21 cellular contexts compared by ENCODE assay signal in genomic region chr5:79640571-79641055, GRCh38. TPM values are rescaled to one million over a fixed set of nuclear protein-coding genes. Genes with fewer than 3 reads are reported as not detected.
DNase-seq lines count a peak whose midpoint lies in the region; ATAC-seq and TF ChIP-seq lines count a peak whose summit lies in the region.
"Had no signal": no experiment of that assay in that cellular context is flagged by ENCODE, and none has a peak within 500 bp of the region (broad histone marks: within the 10 kb centered on the region; RNA-seq: fewer than 3 reads in every experiment).

No MANE protein-coding gene starts in this region.

- H3K27ac ChIP-seq in GM23248 (no peak overlapping the region), fibroblast of lung (ENCODE audit: insufficient read depth, low read length) (no peak overlapping the region)

- H3K4me2 ChIP-seq in GM23248 (ENCODE audit: unreplicated experiment) (no peak overlapping the region), fibroblast of lung (ENCODE audit: extremely low read depth, insufficient read depth, low read length) (no peak overlapping the region)

- H3K9ac ChIP-seq in GM23248 = no peak overlapping the region
- no peak overlapping the region for H3K9ac ChIP-seq in fibroblast of lung (ENCODE audit: insufficient read depth, low read length)

- in situ Hi-C loops in GM23248 (cut with MboI) = no loop called here

- WGBS in GM23248 (ENCODE audit: low coverage in 1 of 2, low lambda C conversion rate in 2 of 2, missing lambda C conversion rate in 2 of 2), 2 experiments = 77 to 83% methylated on average over 4 of the region's 4 CpGs

- DNase-seq in GM23248 = peak; percentile 2
- no peak for DNase-seq in T-helper 17 cell
- peak; percentile 30 to 37 for DNase-seq in fibroblast of lung (ENCODE audit: low read depth in 2 of 2)
- DNase-seq in activated CD4-positive, CD25-positive, alpha-beta regulatory T cell (lab: John Stamatoyannopoulos, UW) = no peak
- no peak for DNase-seq in SW 1271 (lab: John Stamatoyannopoulos, UW)
- DNase-seq: DMS153, EL, Kasumi-1, MG63, NCI-H1092 treated with DMSO at 0.1 percent for 48 hours, NCI-H146, NCI-H2029 treated with DMSO at 0.1 percent for 48 hours, NCI-H2171, NCI-H526, PC-3, RPMI8226, SIG-M5 had no signal

- H3K4me3 Mint-ChIP-seq in T-helper 17 cell = no peak overlapping the region
- no peak overlapping the region for H3K4me3 Mint-ChIP-seq in nephron
- H3K4me3 Mint-ChIP-seq: CD14-positive monocyte, IgD-negative memory B cell had no signal

- no peak overlapping the region for H3K4me3 ChIP-seq in GM23248
- no peak overlapping the region for H3K4me3 ChIP-seq in fibroblast of lung (replicated peaks in 1 of 4; ENCODE audit: control extremely low read depth in 1 of 4, insufficient read depth in 1 of 4, low read depth in 3 of 4, low read length in 4 of 4)
- H3K4me3 ChIP-seq: MG63 had no signal

- TF ChIP-seq CTCF in fibroblast of lung (conservative IDR thresholded peaks at IDR 0.05 in 1 of 2, IDR thresholded peaks at IDR 0.05 in 1 of 2; ENCODE audit: low read depth in 1 of 2, low read length in 2 of 2) (no peak), nephron (IDR thresholded peaks at IDR 0.05; ENCODE audit: unreplicated experiment in 3 of 3) (no peak)

- H3K27ac Mint-ChIP-seq in T-helper 17 cell (peak overlapping the region; percentile 67), nephron (peak overlapping the region; percentile 11 to 76 (median 74))

- no peaks in the 10 kb centered on the region for H3K9me3 Mint-ChIP-seq in nephron
- H3K9me3 Mint-ChIP-seq: CD14-positive monocyte, IgD-negative memory B cell had no signal

- H3K4me1 Mint-ChIP-seq in T-helper 17 cell (peaks cover 18% of the 10 kb centered on the region), nephron (no peaks in the 10 kb centered on the region)

- H3K27me3 ChIP-seq in GM23248 (replicated peaks; ENCODE audit: insufficient read depth) (no peaks in the 10 kb centered on the region), fibroblast of lung (ENCODE audit: control insufficient read depth, insufficient read depth, low read length) (no peaks in the 10 kb centered on the region)
- H3K27me3 ChIP-seq: MG63 had no signal

- H3K36me3 Mint-ChIP-seq in T-helper 17 cell (ENCODE audit: low read depth) (peaks cover 12% of the 10 kb centered on the region), nephron (ENCODE audit: low read depth) (peaks cover 61% of the 10 kb centered on the region)

- no peak overlapping the region for H2AFZ ChIP-seq in GM23248
- H2AFZ ChIP-seq in fibroblast of lung (ENCODE audit: low read length) = no peak overlapping the region

- peaks cover 9% of the 10 kb centered on the region for H3K36me3 ChIP-seq in GM23248 (ENCODE audit: low read depth)
- no peaks in the 10 kb centered on the region for H3K36me3 ChIP-seq in fibroblast of lung (ENCODE audit: control insufficient read depth, insufficient read depth, low read length)

- no peaks in the 10 kb centered on the region for H3F3A ChIP-seq in GM23248 (ENCODE audit: insufficient read depth)

- H3K9me3 ChIP-seq in GM23248 (ENCODE audit: low read depth) = no peaks in the 10 kb centered on the region
- no peaks in the 10 kb centered on the region for H3K9me3 ChIP-seq in T-helper 17 cell (ENCODE audit: control insufficient read depth, low read length, poor library complexity, severe bottlenecking)
- H3K9me3 ChIP-seq in fibroblast of lung (ENCODE audit: control insufficient read depth, insufficient read depth, low read depth, low read length) = no peaks in the 10 kb centered on the region
- H3K9me3 ChIP-seq: MG63 had no signal

- H3K79me2 ChIP-seq in GM23248 (ENCODE audit: insufficient read depth) (peaks cover 66% of the 10 kb centered on the region), fibroblast of lung (ENCODE audit: control insufficient read depth, insufficient read depth, low read length) (no peaks in the 10 kb centered on the region)

- H3K9me2 ChIP-seq in GM23248 (ENCODE audit: insufficient read depth) = no peaks in the 10 kb centered on the region

- H4K20me1 ChIP-seq in GM23248 (ENCODE audit: insufficient read depth) (no peaks in the 10 kb centered on the region), fibroblast of lung (ENCODE audit: control insufficient read depth, extremely low read depth, insufficient read depth, low read length) (no peaks in the 10 kb centered on the region)

- H3K4me1 ChIP-seq in GM23248 (ENCODE audit: insufficient read depth) (peaks cover 10% of the 10 kb centered on the region; the same call in 1 of the 2 replicates), fibroblast of lung (ENCODE audit: control insufficient read depth, extremely low read depth, insufficient read depth, low read length) (no peaks in the 10 kb centered on the region)

- no peaks in the 10 kb centered on the region for H3K27me3 Mint-ChIP-seq in T-helper 17 cell
- no peaks in the 10 kb centered on the region for H3K27me3 Mint-ChIP-seq in nephron (ENCODE audit: low read depth)
- H3K27me3 Mint-ChIP-seq: IgD-negative memory B cell had no signal

- ATAC-seq in T-helper 17 cell = no peak
- ATAC-seq in HG03439 (IDR thresholded peaks at IDR 0.05; ENCODE audit: unreplicated experiment) = no peak
- ATAC-seq: PC-3 had no signal

RNA-seq across cellular contexts. Expression of gene TENT2, which starts 28.4 kb away (rescaled TPM):
- 42.4 and 44.1 TPM in 2 replicates for total RNA-seq in GM23248 (2014; rRNA removed; shearing (Covaris generic))
- polyA plus RNA-seq in GM23248 (2016; fragmentation: Nextera tagmentation; extraction: Ambion mirVana) = 33.6 and 35.2 TPM in 2 replicates
- total RNA-seq in T-helper 17 cell = 100 to 1,000 TPM; 144 to 145 TPM
- 28.0 and 39.5 TPM in 2 replicates for total RNA-seq in fibroblast of lung
- 36.5 and 40.6 TPM in 2 replicates for polyA plus RNA-seq in fibroblast of lung
- polyA plus RNA-seq in fibroblast of lung (2012) = 19.5 and 22.7 TPM in 2 replicates
- polyA minus RNA-seq in fibroblast of lung (ENCODE audit: low replicate concordance) = 3.3 and 4.1 TPM in 2 replicates

RNA-seq across cellular contexts. Expression of gene CMYA5, which starts 49.0 kb away (rescaled TPM):
- 0.97 and 1.0 TPM in 2 replicates for total RNA-seq in GM23248 (2014; rRNA removed; shearing (Covaris generic))
- polyA plus RNA-seq in GM23248 (2016; fragmentation: Nextera tagmentation; extraction: Ambion mirVana) (0.36 and 0.37 TPM in 2 replicates), fibroblast of lung (1.9 and 2.0 TPM in 2 replicates)
- total RNA-seq in T-helper 17 cell (under 1 TPM; 0.15 to 0.23 TPM), fibroblast of lung (4.1 and 7.8 TPM in 2 replicates)
- polyA plus RNA-seq in fibroblast of lung (2012) = 0.71 and 0.76 TPM in 2 replicates
- 0.04 and 0.26 TPM in 2 replicates for polyA minus RNA-seq in fibroblast of lung (ENCODE audit: low replicate concordance)
- polyA plus RNA-seq: IgD-negative memory B cell had no signal

Comparison
In these comparisons a context has a peak if more than half of its experiments do, and no peak if none do; other contexts are left out.
1. DNase-seq: peak in GM23248 (single experiment) and fibroblast of lung (2 of 2); none in T-helper 17 cell (0 of 3), activated CD4-positive, CD25-positive, alpha-beta regulatory T cell (0 of 4) and SW 1271 (0 of 2).